In the genomic region with DNA sequence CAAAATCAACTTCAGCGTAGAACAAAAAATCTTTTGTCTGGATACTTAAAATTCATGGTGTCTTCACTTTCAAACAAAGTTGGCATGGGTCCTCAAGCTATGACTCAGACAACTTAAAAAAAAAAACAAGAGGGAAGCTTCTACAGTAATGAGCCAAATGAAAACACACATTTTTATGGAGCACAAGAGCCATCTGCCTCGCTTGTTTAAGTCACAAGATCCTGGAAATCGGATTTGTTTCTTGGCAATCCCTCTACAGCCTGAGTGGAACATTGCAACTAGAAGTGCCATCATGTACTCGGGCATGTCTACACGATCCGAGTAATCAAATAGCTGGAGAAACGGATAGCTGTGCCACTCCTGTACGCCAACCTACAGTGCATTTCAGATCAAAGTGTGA, we compare ENCODE assay signal across 15 cellular contexts. TPM values are rescaled to one million over a fixed set of nuclear protein-coding genes. Genes with fewer than 3 reads are reported as not detected.
DNase-seq lines count a peak whose midpoint lies in the region; ATAC-seq, FAIRE-seq and TF ChIP-seq lines count a peak whose summit lies in the region.
"Had no signal": no experiment of that assay in that cellular context is flagged by ENCODE, and none has a peak within 500 bp of the region (broad histone marks: within the 10 kb centered on the region; RNA-seq: fewer than 3 reads in every experiment).

No MANE protein-coding gene starts in this region.

- ATAC-seq in HG03025 (IDR thresholded peaks at IDR 0.05; ENCODE audit: low FRiP score, unreplicated experiment): no peak
- no peak for ATAC-seq in activated CD4-positive, alpha-beta T cell treated with anti-CD3 and anti-CD28 coated beads for 36 hours
- ATAC-seq: activated naive CD4-positive, alpha-beta T cell treated with anti-CD3 and anti-CD28 coated beads, Interleukin-2, amount 50 U/mL, for 72 hours had no signal

- no peak for FAIRE-seq in endothelial cell of umbilical vein (lab: Jason Lieb, UNC)
- FAIRE-seq: GM18507 had no signal

- no peaks in the 10 kb centered on the region for H3K79me2 ChIP-seq in endothelial cell of umbilical vein (ENCODE audit: control insufficient read depth, insufficient read depth, low read length)

- no peak overlapping the region for H3K4me3 ChIP-seq in endothelial cell of umbilical vein (replicated peaks in 1 of 3; ENCODE audit: insufficient read depth in 1 of 3, low read depth in 1 of 3, low read length in 3 of 3)
- no peak overlapping the region for H3K4me3 ChIP-seq in HAP-1
- H3K4me3 ChIP-seq: SJSA1, stomach had no signal

- H3K36me3 ChIP-seq in endothelial cell of umbilical vein (ENCODE audit: control insufficient read depth in 2 of 2, extremely low read depth in 1 of 2, insufficient read depth in 2 of 2, low read length in 2 of 2) (peaks cover 3% of the 10 kb centered on the region in 2 experiments), HAP-1 (replicated peaks) (peaks cover 64% of the 10 kb centered on the region)

- H3K9me3 ChIP-seq in endothelial cell of umbilical vein (replicated peaks; ENCODE audit: control insufficient read depth, insufficient read depth, low read length) (no peaks in the 10 kb centered on the region), HAP-1 (no peaks in the 10 kb centered on the region)
- H3K9me3 ChIP-seq: SJSA1, stomach had no signal

- no peaks in the 10 kb centered on the region for H3K27me3 Mint-ChIP-seq in activated CD4-positive, alpha-beta T cell treated with anti-CD3 and anti-CD28 coated beads for 36 hours

- POLR2A ChIA-PET in endothelial cell of umbilical vein (lab: Charles Lee): no interaction called here
- POLR2A ChIA-PET in activated CD4-positive, alpha-beta T cell treated with anti-CD3 and anti-CD28 coated beads for 36 hours (lab: Charles Lee): no interaction called here

- no peaks in the 10 kb centered on the region for H3K4me1 Mint-ChIP-seq in activated CD4-positive, alpha-beta T cell treated with anti-CD3 and anti-CD28 coated beads for 36 hours

- in situ Hi-C loops in HAP-1 (cut with MboI; ENCODE audit: low sequenced_read_pairs): no loop called here

- no peaks in the 10 kb centered on the region for H3K9me3 Mint-ChIP-seq in activated CD4-positive, alpha-beta T cell treated with anti-CD3 and anti-CD28 coated beads for 36 hours (ENCODE audit: low read depth)
- H3K9me3 Mint-ChIP-seq: activated naive CD4-positive, alpha-beta T cell treated with anti-CD3 and anti-CD28 coated beads, Interleukin-2, amount 50 U/mL, for 72 hours; nephron had no signal

- H3K4me1 ChIP-seq in endothelial cell of umbilical vein (ENCODE audit: control insufficient read depth, extremely low read depth, insufficient read depth, low read length) (no peaks in the 10 kb centered on the region), HAP-1 (no peaks in the 10 kb centered on the region)
- H3K4me1 ChIP-seq: SJSA1, stomach had no signal

- no peak overlapping the region for H3K9ac ChIP-seq in endothelial cell of umbilical vein (replicated peaks; ENCODE audit: extremely low read depth, insufficient read depth, low read length)

- H3K27ac ChIP-seq in endothelial cell of umbilical vein (ENCODE audit: insufficient read depth, low read depth, low read length): no peak overlapping the region
- H3K27ac ChIP-seq: SJSA1, stomach had no signal

- peaks cover 17% of the 10 kb centered on the region for H3K36me3 Mint-ChIP-seq in activated CD4-positive, alpha-beta T cell treated with anti-CD3 and anti-CD28 coated beads for 36 hours (ENCODE audit: low read depth)
- H3K36me3 Mint-ChIP-seq: activated naive CD4-positive, alpha-beta T cell treated with anti-CD3 and anti-CD28 coated beads, Interleukin-2, amount 50 U/mL, for 72 hours had no signal

- no TSS peak for BruUV-seq in endothelial cell of umbilical vein (replicated peaks; lab: Mats Ljungman, UMichigan)

- no peak overlapping the region for H3K27ac Mint-ChIP-seq in activated CD4-positive, alpha-beta T cell treated with anti-CD3 and anti-CD28 coated beads for 36 hours
- H3K27ac Mint-ChIP-seq: activated naive CD4-positive, alpha-beta T cell treated with anti-CD3 and anti-CD28 coated beads, Interleukin-2, amount 50 U/mL, for 72 hours had no signal

- no peaks in the 10 kb centered on the region for H4K20me1 ChIP-seq in endothelial cell of umbilical vein (replicated peaks; ENCODE audit: control insufficient read depth, extremely low read depth, insufficient read depth, low read length)

- CTCF ChIA-PET in endothelial cell of umbilical vein (lab: Charles Lee): interaction anchor here (1.2 to 1.4 kb wide), 2 partner anchors 17 to 23 kb away, joined by 3 to 5 read pairs; no protein-coding TSS in a partner anchor
- CTCF ChIA-PET in activated CD4-positive, alpha-beta T cell treated with anti-CD3 and anti-CD28 coated beads for 36 hours (lab: Charles Lee): interaction anchor here (0.8 to 1.4 kb wide), 2 partner anchors 12 to 19 kb away, joined by 3 to 5 read pairs; no protein-coding TSS in a partner anchor

- no peaks in the 10 kb centered on the region for H3K9me1 ChIP-seq in endothelial cell of umbilical vein (replicated peaks; ENCODE audit: control insufficient read depth, extremely low read depth, insufficient read depth, low read length)

- no peak overlapping the region for H2AFZ ChIP-seq in endothelial cell of umbilical vein (ENCODE audit: low read depth, low read length)

- intact Hi-C loops in endothelial cell of umbilical vein (cut with micrococcal nuclease): no loop called here
- intact Hi-C loops in activated CD4-positive, alpha-beta T cell treated with anti-CD3 and anti-CD28 coated beads for 36 hours (cut with DNase I, micrococcal nuclease): no loop called here

- no peaks in the 10 kb centered on the region for H3K27me3 ChIP-seq in endothelial cell of umbilical vein (ENCODE audit: control insufficient read depth in 2 of 2, insufficient read depth in 2 of 2, low read length in 2 of 2)
- no peaks in the 10 kb centered on the region for H3K27me3 ChIP-seq in HAP-1 (ENCODE audit: low read depth)
- H3K27me3 ChIP-seq: SJSA1, stomach had no signal

- dilution Hi-C loops in endothelial cell of umbilical vein (cut with MboI; ENCODE audit: extremely low pct_ligation_motif_present, low sequenced_read_pairs): no loop called here

- H3K4me2 ChIP-seq in endothelial cell of umbilical vein (ENCODE audit: insufficient read depth, low read length): no peak overlapping the region

- no peak overlapping the region for H3K4me3 Mint-ChIP-seq in activated CD4-positive, alpha-beta T cell treated with anti-CD3 and anti-CD28 coated beads for 36 hours
- H3K4me3 Mint-ChIP-seq: nephron had no signal

- no peak for TF ChIP-seq POLR2A in endothelial cell of umbilical vein (IDR thresholded peaks at IDR 0.05; ENCODE audit: low read depth, low read length)

- no peak for TF ChIP-seq CTCF in endothelial cell of umbilical vein (IDR thresholded peaks at IDR 0.05; ENCODE audit: extremely low read depth in 1 of 2, insufficient read depth in 1 of 2, low read depth in 1 of 2, low read length in 2 of 2)

- peak; percentile 2 for DNase-seq in DMS53 treated with DMSO at 0.1 percent for 48 hours (lab: John Stamatoyannopoulos, UW; ENCODE audit: unreplicated experiment)
- DNase-seq in NCI-H2196 treated with DMSO at 0.1 percent for 48 hours (lab: John Stamatoyannopoulos, UW; ENCODE audit: unreplicated experiment): peak; percentile 5
- peak; percentile 32 for DNase-seq in endothelial cell of umbilical vein (ENCODE audit: low read depth, low spot score)
- peak; percentile 23 for DNase-seq in renal cortical epithelial cell (ENCODE audit: low read depth)
- DNase-seq in NCI-H1048 (lab: John Stamatoyannopoulos, UW): no peak
- DNase-seq in HAP-1 (ENCODE audit: low spot score in 2 of 2): no peak
- no peak for DNase-seq in activated CD4-positive, alpha-beta T cell treated with anti-CD3 and anti-CD28 coated beads for 36 hours
- DNase-seq: activated CD4-positive, alpha-beta T cell treated with anti-CD3 and anti-CD28 coated beads, Interleukin-2, amount 50 U/mL, for 1 hour; NCI-H2107; stomach had no signal

TF ChIP-seq in endothelial cell of umbilical vein, 7 proteins besides CTCF, POLR2A, EP300 and RAD21:
- TF ChIP-seq EZH2 (IDR thresholded peaks at IDR 0.05; ENCODE audit: borderline replicate concordance, low read depth, low read length, severe bottlenecking) (no peak), MYC (IDR thresholded peaks at IDR 0.05; ENCODE audit: low read depth, low read length) (no peak), GATA2 (IDR thresholded peaks at IDR 0.05; ENCODE audit: insufficient read depth, insufficient read length, low read depth, low read length) (no peak), POLR2AphosphoS5 (IDR thresholded peaks at IDR 0.05; ENCODE audit: insufficient read depth, low read depth, low read length) (no peak), FOS (IDR thresholded peaks at IDR 0.05; ENCODE audit: borderline replicate concordance, insufficient read depth, low read length) (peak; percentile 9)

RNA-seq across cellular contexts. Expression of a gene that starts 22.6 kb away (rescaled TPM):
- total RNA-seq in endothelial cell of umbilical vein: 128 and 135 TPM in 2 replicates
- 104 and 108 TPM in 2 replicates for polyA plus RNA-seq in endothelial cell of umbilical vein
- 92.3 and 105 TPM in 2 replicates for polyA plus RNA-seq in endothelial cell of umbilical vein (2011; cell fraction: cytosol; rRNA removed)
- 52.6 and 59.5 TPM in 2 replicates for polyA plus RNA-seq in endothelial cell of umbilical vein (2011; cell fraction: nucleus; rRNA removed)
- polyA plus RNA-seq in endothelial cell of umbilical vein (2012): 167 and 170 TPM in 2 replicates
- polyA minus RNA-seq in endothelial cell of umbilical vein: 114 and 129 TPM in 2 replicates
- 39.7 TPM for polyA minus RNA-seq in endothelial cell of umbilical vein (2011; cell fraction: cytosol; rRNA and poly(A)+ RNA removed)
- 46.2 and 64.7 TPM in 2 replicates for polyA minus RNA-seq in endothelial cell of umbilical vein (2011; cell fraction: nucleus; rRNA and poly(A)+ RNA removed)
- total RNA-seq in renal cortical epithelial cell: 183 and 243 TPM in 2 replicates
- 10 to 100 TPM; 30.4 to 34.5 TPM for total RNA-seq in activated CD4-positive, alpha-beta T cell treated with anti-CD3 and anti-CD28 coated beads for 36 hours

Comparison
In these comparisons a context has a peak if more than half of its experiments do, and no peak if none do; other contexts are left out.
1. DNase-seq: peak in DMS53 treated with DMSO at 0.1 percent for 48 hours (single experiment), NCI-H2196 treated with DMSO at 0.1 percent for 48 hours (single experiment), endothelial cell of umbilical vein (single experiment) and renal cortical epithelial cell (single experiment); none in NCI-H1048 (single experiment), HAP-1 (0 of 2) and activated CD4-positive, alpha-beta T cell treated with anti-CD3 and anti-CD28 coated beads for 36 hours (single experiment).